13 cellular contexts compared by ENCODE assay signal in the genomic region with DNA sequence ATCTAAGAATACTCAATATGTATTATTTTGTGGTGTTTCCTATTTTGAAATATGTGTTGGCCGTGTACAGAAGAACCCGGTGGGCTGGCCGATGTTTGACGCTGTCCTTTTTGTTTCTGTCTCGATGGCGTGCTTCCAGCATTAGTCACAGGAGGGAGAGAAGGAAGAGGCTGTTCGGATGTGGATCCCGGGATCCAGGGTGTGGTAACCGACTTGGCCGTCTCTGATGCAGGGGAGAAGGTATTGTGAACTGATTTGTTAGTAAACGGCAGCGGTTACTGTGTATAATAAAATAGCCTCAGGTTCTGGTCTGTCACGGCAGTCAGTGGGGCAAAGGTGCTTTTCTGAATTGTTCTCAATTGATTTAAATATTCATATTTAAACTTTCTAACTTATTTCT.
A peak's percentile ranks its signal among the peaks of the same experiment; 100 is the strongest.
DNase-seq lines count a peak whose midpoint lies in the region; ATAC-seq, FAIRE-seq and TF ChIP-seq lines count a peak whose summit lies in the region.
"Had no signal": no experiment of that assay in that cellular context is flagged by ENCODE, and none has a peak within 500 bp of the region (broad histone marks: within the 10 kb centered on the region; RNA-seq: fewer than 3 reads in every experiment).

No MANE protein-coding gene starts in this region.

- H3K27ac ChIP-seq in GM23338 (ENCODE audit: low read depth) (no peak overlapping the region), SJCRH30 (peak overlapping the region; percentile 10; the same call in 1 of the 2 replicates)

- no peak overlapping the region for H3K4me3 Mint-ChIP-seq in GM23338
- no peak overlapping the region for H3K4me3 Mint-ChIP-seq in activated T-cell treated with anti-CD3 and anti-CD28 coated beads, Interleukin-2, amount 50 U/mL, for 4 hours
- H3K4me3 Mint-ChIP-seq: activated CD8-positive, alpha-beta T cell treated with anti-CD3 and anti-CD28 coated beads, Interleukin-2, amount 10 ng/mL, durations not matched to agents 7 days and 5 days; activated naive CD8-positive, alpha-beta T cell treated with anti-CD3 and anti-CD28 coated beads, Interleukin-2, amount 10 ng/mL, durations not matched to agents 7 days and 5 days; T-cell had no signal

- H3K27ac Mint-ChIP-seq in GM23338 = no peak overlapping the region
- H3K27ac Mint-ChIP-seq: activated CD8-positive, alpha-beta T cell treated with anti-CD3 and anti-CD28 coated beads, Interleukin-2, amount 10 ng/mL, durations not matched to agents 7 days and 5 days; activated naive CD8-positive, alpha-beta T cell treated with anti-CD3 and anti-CD28 coated beads, Interleukin-2, amount 10 ng/mL, durations not matched to agents 7 days and 5 days; T-cell had no signal

- H3K27me3 ChIP-seq in GM23338 (ENCODE audit: insufficient read depth) (no peaks in the 10 kb centered on the region), SJCRH30 (no peaks in the 10 kb centered on the region)

- H3K27me3 Mint-ChIP-seq in GM23338 (ENCODE audit: insufficient read depth, low read depth, poor library complexity) = peaks cover 4% of the 10 kb centered on the region
- H3K27me3 Mint-ChIP-seq in activated T-cell treated with anti-CD3 and anti-CD28 coated beads, Interleukin-2, amount 50 U/mL, for 4 hours (ENCODE audit: low read depth) = peaks cover 38% of the 10 kb centered on the region

- TF ChIP-seq CTCF in GM23338 (conservative IDR thresholded peaks at IDR 0.05; ENCODE audit: low read depth in 2 of 2) (no peak), D721Med (IDR thresholded peaks at IDR 0.05; ENCODE audit: insufficient read depth, missing control alignments) (no peak)

- ATAC-seq in GM23338 (no peak), HG03565 (IDR thresholded peaks at IDR 0.05; ENCODE audit: unreplicated experiment) (no peak)
- ATAC-seq in activated T-cell treated with anti-CD3 and anti-CD28 coated beads, Interleukin-2, amount 50 U/mL, for 4 hours = no peak
- ATAC-seq: activated CD8-positive, alpha-beta T cell treated with anti-CD3 and anti-CD28 coated beads, Interleukin-2, amount 10 ng/mL, durations not matched to agents 7 days and 5 days; GM12878; T-cell had no signal

- H3F3A ChIP-seq in GM23338 (replicated peaks; ENCODE audit: low read depth) = no peaks in the 10 kb centered on the region

- H3K4me3 ChIP-seq in GM23338 (no peak overlapping the region), SJCRH30 (no peak overlapping the region)
- H3K4me3 ChIP-seq: GM12878 had no signal

- no peaks in the 10 kb centered on the region for H3K9me2 ChIP-seq in GM23338 (ENCODE audit: insufficient read depth)

- no peaks in the 10 kb centered on the region for H3K79me2 ChIP-seq in GM23338 (replicated peaks; ENCODE audit: insufficient read depth)

- peak; percentile 11 for DNase-seq in GM23338 (ENCODE audit: low spot score)
- DNase-seq in SJCRH30 = peak in 1 of 2 experiments; percentile 25
- DNase-seq in fibroblast of the conjunctiva (ENCODE audit: low read depth) = peak; percentile 47
- DNase-seq in pulmonary artery endothelial cell (ENCODE audit: low read depth, low spot score) = peak; percentile 19
- no peak for DNase-seq in activated T-cell treated with anti-CD3 and anti-CD28 coated beads, Interleukin-2, amount 50 U/mL, for 4 hours
- no peak for DNase-seq in D721Med (ENCODE audit: insufficient read length, low spot score)
- DNase-seq in superior temporal gyrus (ENCODE audit: extremely low spot score) = no peak
- DNase-seq: activated CD8-positive, alpha-beta T cell treated with anti-CD3 and anti-CD28 coated beads, Interleukin-2, amount 10 ng/mL, durations not matched to agents 7 days and 5 days; activated naive CD8-positive, alpha-beta T cell treated with anti-CD3 and anti-CD28 coated beads, Interleukin-2, amount 10 ng/mL, durations not matched to agents 7 days and 5 days; effector memory CD4-positive, alpha-beta T cell; T-cell had no signal

- no peaks in the 10 kb centered on the region for H4K20me1 ChIP-seq in GM23338 (replicated peaks; ENCODE audit: insufficient read depth)

- peaks cover 4% of the 10 kb centered on the region; the same call in 1 of the 3 replicates for H3K9me3 Mint-ChIP-seq in GM23338
- H3K9me3 Mint-ChIP-seq in activated T-cell treated with anti-CD3 and anti-CD28 coated beads, Interleukin-2, amount 50 U/mL, for 4 hours = no peaks in the 10 kb centered on the region
- H3K9me3 Mint-ChIP-seq: activated naive CD8-positive, alpha-beta T cell treated with anti-CD3 and anti-CD28 coated beads, Interleukin-2, amount 10 ng/mL, durations not matched to agents 7 days and 5 days; T-cell had no signal

- H3K36me3 ChIP-seq in GM23338 (ENCODE audit: insufficient read depth) = no peaks in the 10 kb centered on the region; the same call in 1 of the 2 replicates
- no peaks in the 10 kb centered on the region for H3K36me3 ChIP-seq in SJCRH30

- 0 out of 2 replicates have a peak overlapping the region, but pooled peaks have one; percentile 33 for H2AFZ ChIP-seq in GM23338

- peaks cover 3% of the 10 kb centered on the region; the same call in 1 of the 3 replicates for H3K4me1 Mint-ChIP-seq in GM23338
- no peaks in the 10 kb centered on the region for H3K4me1 Mint-ChIP-seq in activated T-cell treated with anti-CD3 and anti-CD28 coated beads, Interleukin-2, amount 50 U/mL, for 4 hours (ENCODE audit: low read depth)
- H3K4me1 Mint-ChIP-seq: activated naive CD8-positive, alpha-beta T cell treated with anti-CD3 and anti-CD28 coated beads, Interleukin-2, amount 10 ng/mL, durations not matched to agents 7 days and 5 days; T-cell had no signal

- FAIRE-seq in D721Med (lab: Jason Lieb, UNC) = no peak
- FAIRE-seq: GM12878 had no signal

- no peak overlapping the region for H3K4me2 ChIP-seq in GM23338

- H3K36me3 Mint-ChIP-seq in GM23338 (ENCODE audit: low read depth) = no peaks in the 10 kb centered on the region
- H3K36me3 Mint-ChIP-seq in activated T-cell treated with anti-CD3 and anti-CD28 coated beads, Interleukin-2, amount 50 U/mL, for 4 hours (ENCODE audit: insufficient read depth) = no peaks in the 10 kb centered on the region
- H3K36me3 Mint-ChIP-seq: activated naive CD8-positive, alpha-beta T cell treated with anti-CD3 and anti-CD28 coated beads, Interleukin-2, amount 10 ng/mL, durations not matched to agents 7 days and 5 days; T-cell had no signal

- H3K4me1 ChIP-seq in GM23338 (ENCODE audit: insufficient read depth) = no peaks in the 10 kb centered on the region
- H3K4me1 ChIP-seq in SJCRH30 = peaks cover 31% of the 10 kb centered on the region

- no peaks in the 10 kb centered on the region for H3K9me3 ChIP-seq in SJCRH30 (replicated peaks)

TF ChIP-seq in GM23338, 12 proteins besides CTCF, POLR2A, EP300 and RAD21 (continues in another document):
- TF ChIP-seq NANOG (IDR thresholded peaks at IDR 0.05; ENCODE audit: borderline replicate concordance) (no peak), POLR2AphosphoS5 (IDR thresholded peaks at IDR 0.05; ENCODE audit: low read depth) (no peak), EZH2 (IDR thresholded peaks at IDR 0.05; ENCODE audit: low read depth, unreplicated experiment) (no peak), CREB1 (CRISPR knock-in tag; IDR thresholded peaks at IDR 0.05; ENCODE audit: low read depth) (no peak), STAT1 (IDR thresholded peaks at IDR 0.05; ENCODE audit: unreplicated experiment) (no peak), JUNB (IDR thresholded peaks at IDR 0.05; ENCODE audit: unreplicated experiment) (no peak), ZNF114 (CRISPR knock-in tag; IDR thresholded peaks at IDR 0.05) (no peak), ZNF331 (CRISPR knock-in tag; IDR thresholded peaks at IDR 0.05; ENCODE audit: low read depth) (no peak)
- TF ChIP-seq, protein P1, sequence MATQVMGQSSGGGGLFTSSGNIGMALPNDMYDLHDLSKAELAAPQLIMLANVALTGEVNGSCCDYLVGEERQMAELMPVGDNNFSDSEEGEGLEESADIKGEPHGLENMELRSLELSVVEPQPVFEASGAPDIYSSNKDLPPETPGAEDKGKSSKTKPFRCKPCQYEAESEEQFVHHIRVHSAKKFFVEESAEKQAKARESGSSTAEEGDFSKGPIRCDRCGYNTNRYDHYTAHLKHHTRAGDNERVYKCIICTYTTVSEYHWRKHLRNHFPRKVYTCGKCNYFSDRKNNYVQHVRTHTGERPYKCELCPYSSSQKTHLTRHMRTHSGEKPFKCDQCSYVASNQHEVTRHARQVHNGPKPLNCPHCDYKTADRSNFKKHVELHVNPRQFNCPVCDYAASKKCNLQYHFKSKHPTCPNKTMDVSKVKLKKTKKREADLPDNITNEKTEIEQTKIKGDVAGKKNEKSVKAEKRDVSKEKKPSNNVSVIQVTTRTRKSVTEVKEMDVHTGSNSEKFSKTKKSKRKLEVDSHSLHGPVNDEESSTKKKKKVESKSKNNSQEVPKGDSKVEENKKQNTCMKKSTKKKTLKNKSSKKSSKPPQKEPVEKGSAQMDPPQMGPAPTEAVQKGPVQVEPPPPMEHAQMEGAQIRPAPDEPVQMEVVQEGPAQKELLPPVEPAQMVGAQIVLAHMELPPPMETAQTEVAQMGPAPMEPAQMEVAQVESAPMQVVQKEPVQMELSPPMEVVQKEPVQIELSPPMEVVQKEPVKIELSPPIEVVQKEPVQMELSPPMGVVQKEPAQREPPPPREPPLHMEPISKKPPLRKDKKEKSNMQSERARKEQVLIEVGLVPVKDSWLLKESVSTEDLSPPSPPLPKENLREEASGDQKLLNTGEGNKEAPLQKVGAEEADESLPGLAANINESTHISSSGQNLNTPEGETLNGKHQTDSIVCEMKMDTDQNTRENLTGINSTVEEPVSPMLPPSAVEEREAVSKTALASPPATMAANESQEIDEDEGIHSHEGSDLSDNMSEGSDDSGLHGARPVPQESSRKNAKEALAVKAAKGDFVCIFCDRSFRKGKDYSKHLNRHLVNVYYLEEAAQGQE (IDR thresholded peaks at IDR 0.05; ENCODE audit: unreplicated experiment) = no peak
- TF ChIP-seq, protein P2, sequence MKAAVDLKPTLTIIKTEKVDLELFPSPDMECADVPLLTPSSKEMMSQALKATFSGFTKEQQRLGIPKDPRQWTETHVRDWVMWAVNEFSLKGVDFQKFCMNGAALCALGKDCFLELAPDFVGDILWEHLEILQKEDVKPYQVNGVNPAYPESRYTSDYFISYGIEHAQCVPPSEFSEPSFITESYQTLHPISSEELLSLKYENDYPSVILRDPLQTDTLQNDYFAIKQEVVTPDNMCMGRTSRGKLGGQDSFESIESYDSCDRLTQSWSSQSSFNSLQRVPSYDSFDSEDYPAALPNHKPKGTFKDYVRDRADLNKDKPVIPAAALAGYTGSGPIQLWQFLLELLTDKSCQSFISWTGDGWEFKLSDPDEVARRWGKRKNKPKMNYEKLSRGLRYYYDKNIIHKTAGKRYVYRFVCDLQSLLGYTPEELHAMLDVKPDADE (IDR thresholded peaks at IDR 0.05) = no peak

Comparison
In these comparisons a context has a peak if more than half of its experiments do, and no peak if none do; other contexts are left out.
1. DNase-seq: peak in GM23338 (single experiment), fibroblast of the conjunctiva (single experiment) and pulmonary artery endothelial cell (single experiment); none in activated T-cell treated with anti-CD3 and anti-CD28 coated beads, Interleukin-2, amount 50 U/mL, for 4 hours (single experiment), D721Med (single experiment) and superior temporal gyrus (single experiment).